ENCODE assay signal across 20 cellular contexts in genomic region chr1:186571771-186572170, GRCh38.
"Had no signal": no experiment of that assay in that cellular context is flagged by ENCODE, and none has a peak within 500 bp of the region (broad histone marks: within the 10 kb centered on the region; RNA-seq: fewer than 3 reads in every experiment).

No MANE protein-coding gene starts in this region.

- H3K36me3 Mint-ChIP-seq: memory B cell, mesothelial cell of epicardium, natural killer cell had no signal

- DNase-seq: dorsolateral prefrontal cortex; effector CD8-positive, alpha-beta T cell; foreskin melanocyte; head of caudate nucleus; kidney; left cardiac atrium; left ventricle myocardium inferior; lower lobe of right lung; natural killer cell; posterior cingulate gyrus; spleen; stimulated activated CD4-positive, alpha-beta T cell treated with anti-CD3 and anti-CD28 coated beads, Interleukin-15, amount 100 ng/mL, for 24 hours; stimulated activated CD4-positive, alpha-beta T cell treated with anti-CD3 and anti-CD28 coated beads, Interleukin-1b, Interleukin-23, amount 100 ng/mL, for 48 hours; stimulated activated naive CD4-positive, alpha-beta T cell; testis; upper lobe of right lung had no signal

- H3K4me1 Mint-ChIP-seq: memory B cell, natural killer cell, neural crest cell had no signal

- H3K27ac Mint-ChIP-seq: memory B cell, mesothelial cell of epicardium, natural killer cell had no signal

- H3K4me3 Mint-ChIP-seq: memory B cell, mesothelial cell of epicardium, natural killer cell, neural crest cell had no signal

- H3K9me3 Mint-ChIP-seq: memory B cell, mesothelial cell of epicardium, neural crest cell had no signal

- H3K27me3 Mint-ChIP-seq: memory B cell had no signal

- ATAC-seq: left cardiac atrium, lower lobe of right lung, natural killer cell, sciatic nerve, upper lobe of right lung had no signal
